ENCODE assay signal across 8 cellular contexts in the genomic region with DNA sequence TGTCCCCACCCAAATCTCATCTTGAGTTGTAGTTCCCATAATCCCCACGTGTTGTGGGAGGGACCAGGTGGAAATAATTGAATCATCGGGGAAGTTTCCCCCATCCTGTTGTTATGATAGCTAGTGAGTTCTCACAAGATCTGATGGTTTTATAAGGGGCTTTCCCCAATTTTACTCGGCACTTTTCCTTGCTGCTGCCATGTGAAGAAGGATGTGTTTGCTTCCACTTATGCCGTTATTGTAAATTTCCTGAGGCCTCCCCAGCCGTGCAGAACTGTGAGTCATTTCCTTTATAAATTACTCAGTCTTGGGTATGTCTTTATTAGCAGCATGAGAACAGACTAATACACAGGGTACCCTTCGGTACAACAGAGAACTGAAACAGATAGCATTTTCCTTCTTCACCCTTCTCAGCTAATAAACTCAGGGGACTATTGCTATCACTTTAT. TPM values are rescaled to one million over a fixed set of nuclear protein-coding genes. Genes with fewer than 3 reads are reported as not detected.
A peak's percentile ranks its signal among the peaks of the same experiment; 100 is the strongest.
DNase-seq lines count a peak whose midpoint lies in the region; ATAC-seq and TF ChIP-seq lines count a peak whose summit lies in the region.
"Not testable (repeated sequence)": the region's sequence is repeated elsewhere in the genome, so short reads cannot be mapped to it uniquely, and the experiment has no call there.

No MANE protein-coding gene starts in this region.

- DNase-seq in NK-92 treated with Interleukin-12 subunit alpha and Interleukin-12 subunit beta, amount 100 ng/mL, for 24 hours (lab: John Stamatoyannopoulos, UW): peak; percentile 11
- DNase-seq in activated CD4-positive, alpha-beta T cell treated with anti-CD3 and anti-CD28 coated beads, Interleukin-2, amount 50 U/mL, for 48 hours: peak; percentile 52 to 63
- peak in 1 of 4 donors; percentile 18 for DNase-seq in body of pancreas
- peak; percentile 57 for DNase-seq in kidney glomerular epithelial cell (lab: John Stamatoyannopoulos, UW)
- DNase-seq in stimulated activated CD4-positive, alpha-beta T cell treated with anti-CD3 and anti-CD28 coated beads, Interleukin-4, amount 100 ng/mL, for 4 hours: peak; percentile 22 to 76

- 28 to 60% methylated on average over 6 of the region's 6 CpGs for WGBS in body of pancreas, 2 donors

- peaks cover 7 to 21% (median 13%) of the 10 kb centered on the region in 10 experiments; a peak in 18 of 20 replicates for H3K4me1 ChIP-seq in BLaER1 treated with 17β-estradiol and CSF1 and Interleukin-3, amounts not matched to agents 10 nM and 100 nM
- H3K4me1 ChIP-seq in body of pancreas: not testable (repeated sequence)

- not testable (repeated sequence) for H3K27me3 ChIP-seq in BLaER1 treated with 17β-estradiol and CSF1 and Interleukin-3, amounts not matched to agents 10 nM and 100 nM; body of pancreas

- H3K36me3 ChIP-seq in BLaER1 treated with 17β-estradiol and CSF1 and Interleukin-3, amounts not matched to agents 10 nM and 100 nM: peaks cover 31 to 68% (median 51%) of the 10 kb centered on the region in 11 experiments
- not testable (repeated sequence) for H3K36me3 ChIP-seq in body of pancreas (replicated peaks in 1 of 2; ENCODE audit: insufficient read depth in 1 of 2, low read depth in 2 of 2)

- H3K4me3 ChIP-seq in BLaER1 treated with 17β-estradiol and CSF1 and Interleukin-3, amounts not matched to agents 10 nM and 100 nM: peak overlapping the region in 1 of 10 experiments; percentile 33; a peak in 3 of 20 replicates
- not testable (repeated sequence) for H3K4me3 ChIP-seq in body of pancreas

- peaks cover 0 to 18% (median 0%) of the 10 kb centered on the region in 11 experiments; a peak in 2 of 22 replicates for H4K20me1 ChIP-seq in BLaER1 treated with 17β-estradiol and CSF1 and Interleukin-3, amounts not matched to agents 10 nM and 100 nM

- H3K27ac ChIP-seq in BLaER1 treated with 17β-estradiol and CSF1 and Interleukin-3, amounts not matched to agents 10 nM and 100 nM: peak overlapping the region in 10 of 11 experiments; percentile 36 to 74 (median 54); a peak in 19 of 22 replicates
- not testable (repeated sequence) for H3K27ac ChIP-seq in body of pancreas

- intact Hi-C loops in body of pancreas (cut with DNase I): not testable (repeated sequence)

- H3K4me2 ChIP-seq in BLaER1 treated with 17β-estradiol and CSF1 and Interleukin-3, amounts not matched to agents 10 nM and 100 nM: peak overlapping the region; percentile 18 to 76 (median 69); a peak in 20 of 22 replicates

- not testable (repeated sequence) for TF ChIP-seq CTCF in body of pancreas (IDR thresholded peaks at IDR 0.05)

- ATAC-seq in GM19043 (IDR thresholded peaks at IDR 0.05; ENCODE audit: low read depth, unreplicated experiment) (peak; percentile 63), HG02981 (IDR thresholded peaks at IDR 0.05; ENCODE audit: unreplicated experiment) (peak; percentile 83), body of pancreas (peak; percentile 40)

- H3K9ac ChIP-seq in BLaER1 treated with 17β-estradiol and CSF1 and Interleukin-3, amounts not matched to agents 10 nM and 100 nM: not testable (repeated sequence)

- TF ChIP-seq POLR2A in body of pancreas (IDR thresholded peaks at IDR 0.05): not testable (repeated sequence)

- H3K9me3 ChIP-seq in BLaER1 treated with 17β-estradiol and CSF1 and Interleukin-3, amounts not matched to agents 10 nM and 100 nM (replicated peaks in 1 of 11): peaks cover 43 to 84% (median 62%) of the 10 kb centered on the region in 11 experiments
- H3K9me3 ChIP-seq in body of pancreas: not testable (repeated sequence)

RNA-seq across cellular contexts. Expression of a gene that starts 45.3 kb away (rescaled TPM):
- total RNA-seq in body of pancreas: 1 to 10 TPM; 6.2 to 6.6 TPM
